Comparison of ENCODE assay signal across 2 cellular contexts in the genomic region with DNA sequence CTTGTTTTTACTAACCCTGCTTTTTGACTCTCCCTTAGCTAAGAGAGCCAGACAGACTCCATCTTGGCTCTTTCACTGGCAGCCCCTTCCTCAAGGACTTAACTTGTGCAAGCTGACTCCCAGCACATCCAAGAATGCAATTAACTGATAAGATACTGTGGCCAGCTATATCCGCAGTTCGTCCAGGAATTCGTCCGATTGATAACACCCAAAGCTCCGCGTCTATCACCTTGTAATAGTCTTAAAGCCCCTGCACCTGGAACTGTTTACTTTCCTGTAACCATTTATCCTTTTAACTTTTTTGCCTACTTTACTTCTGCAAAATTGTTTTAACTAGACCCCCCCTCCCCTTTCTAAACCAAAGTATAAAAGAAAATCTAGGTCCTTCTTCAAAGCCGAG. TPM values are rescaled to one million over a fixed set of nuclear protein-coding genes. Genes with fewer than 3 reads are reported as not detected.
"Had no signal": no experiment of that assay in that cellular context is flagged by ENCODE, and none has a peak within 500 bp of the region (broad histone marks: within the 10 kb centered on the region; RNA-seq: fewer than 3 reads in every experiment).

No MANE protein-coding gene starts in this region.

RNA-seq across cellular contexts. Expression of gene WDR72, which starts 50.8 kb away (rescaled TPM):
- total RNA-seq: IMR-90, K562 had no signal
- polyA plus RNA-seq: IMR-90 had no signal
